8 cellular contexts compared by ENCODE assay signal in genomic region chr5:60842859-60843692, GRCh38. TPM values are rescaled to one million over a fixed set of nuclear protein-coding genes. Genes with fewer than 3 reads are reported as not detected.
A peak's percentile ranks its signal among the peaks of the same experiment; 100 is the strongest.
DNase-seq lines count a peak whose midpoint lies in the region; ATAC-seq and TF ChIP-seq lines count a peak whose summit lies in the region.

No MANE protein-coding gene starts in this region.

- WGBS in esophagus squamous epithelium, 2 donors = 15 to 17% methylated on average over 27 to 34 of the region's 44 CpGs
- WGBS in neuronal stem cell (ENCODE audit: extremely low coverage in 2 of 2, insufficient read length in 2 of 2, insufficient replicate concordance in 1 of 2), 2 donors = no CpG with 5 or more reads among the region's 44 CpGs

- H3K27me3 Mint-ChIP-seq in T-cell = peaks cover 46 to 48% of the 10 kb centered on the region in 2 donors

- peaks cover 0 to 43% (median 0%) of the 10 kb centered on the region in 4 donors for H3K27me3 ChIP-seq in esophagus squamous epithelium
- peaks cover 10 to 85% (median 22%) of the 10 kb centered on the region in 3 experiments for H3K27me3 ChIP-seq in neuronal stem cell (ENCODE audit: control insufficient read depth in 3 of 3, insufficient read depth in 3 of 3, low read depth in 1 of 3, low read length in 3 of 3)

- H3K23ac ChIP-seq in neuronal stem cell (ENCODE audit: low read depth, low read length, poor library complexity) = no peak overlapping the region

- H3K4me1 Mint-ChIP-seq in T-cell = peaks cover 7 to 11% (median 11%) of the 10 kb centered on the region in 3 donors

- H2BK120ac ChIP-seq in neuronal stem cell (ENCODE audit: low read depth, low read length) = no peak overlapping the region

- H3K4me2 ChIP-seq in neuronal stem cell (ENCODE audit: insufficient read depth, low read length, poor library complexity, severe bottlenecking) = peak overlapping the region; percentile 83

- H3K4me1 ChIP-seq in esophagus squamous epithelium = peaks cover 10 to 23% (median 12%) of the 10 kb centered on the region in 3 donors
- H3K4me1 ChIP-seq in neuronal stem cell (ENCODE audit: control insufficient read depth in 2 of 2, insufficient read depth in 1 of 2, low read depth in 1 of 2, low read length in 2 of 2) = peaks cover 3 to 5% of the 10 kb centered on the region in 2 donors

- peak overlapping the region; percentile 47 to 79 (median 72) for H3K27ac ChIP-seq in esophagus squamous epithelium
- no peak overlapping the region for H3K27ac ChIP-seq in neuronal stem cell (replicated peaks; ENCODE audit: low read length)

- no peak for TF ChIP-seq POLR2A in esophagus squamous epithelium (IDR thresholded peaks at IDR 0.05)

- no peak overlapping the region for H3K14ac ChIP-seq in neuronal stem cell (ENCODE audit: low read length)

- H3K9ac ChIP-seq in neuronal stem cell (ENCODE audit: low read depth, low read length, poor library complexity) = no peak overlapping the region

- no peak overlapping the region for H3K4ac ChIP-seq in neuronal stem cell (ENCODE audit: low read length)

- TF ChIP-seq CTCF in esophagus squamous epithelium (IDR thresholded peaks at IDR 0.05) = no peak

- H3K4me3 Mint-ChIP-seq in T-cell = peak overlapping the region; percentile 37 to 72 (median 48)

- H2BK12ac ChIP-seq in neuronal stem cell (ENCODE audit: low read length) = no peak overlapping the region

- peak; percentile 18 for ATAC-seq in HG02588 (IDR thresholded peaks at IDR 0.05; ENCODE audit: unreplicated experiment)
- no peak for ATAC-seq in T-cell (replicated peaks in 1 of 4)
- ATAC-seq in GM21825 (IDR thresholded peaks at IDR 0.05; ENCODE audit: unreplicated experiment) = no peak

- H2BK15ac ChIP-seq in neuronal stem cell (ENCODE audit: low read length) = peak overlapping the region; percentile 41

- CTCF ChIA-PET in T-cell (lab: Charles Lee) = interaction anchor here in 1 of 2 donors (0.9 kb wide), 1 partner anchor 158 kb away, joined by 4 read pairs; no protein-coding TSS in a partner anchor

- H3K9me3 Mint-ChIP-seq in T-cell = no peaks in the 10 kb centered on the region

- H3K18ac ChIP-seq in neuronal stem cell (ENCODE audit: low read length) = no peak overlapping the region

- H3K36me3 ChIP-seq in esophagus squamous epithelium = no peaks in the 10 kb centered on the region
- H3K36me3 ChIP-seq in neuronal stem cell (replicated peaks in 1 of 2; ENCODE audit: control insufficient read depth in 2 of 2, insufficient read depth in 2 of 2, low read length in 2 of 2) = no peaks in the 10 kb centered on the region

- no peaks in the 10 kb centered on the region for H3K36me3 Mint-ChIP-seq in T-cell

- peak; percentile 17 for DNase-seq in DMS79 treated with DMSO at 0.1 percent for 48 hours (lab: John Stamatoyannopoulos, UW)
- DNase-seq in DMS79 (lab: John Stamatoyannopoulos, UW) = no peak
- DNase-seq in T-cell = no peak
- DNase-seq in esophagus squamous epithelium (lab: John Stamatoyannopoulos, UW) = no peak
- peak; percentile 12 for DNase-seq in neuronal stem cell (ENCODE audit: low spot score)
- no peak for DNase-seq in NCI-H2171 treated with DMSO at 0.1 percent for 48 hours (lab: John Stamatoyannopoulos, UW)

- peak overlapping the region; percentile 98 for H2AFZ ChIP-seq in neuronal stem cell (ENCODE audit: low read length)

- H2BK5ac ChIP-seq in neuronal stem cell (ENCODE audit: low read length) = no peak overlapping the region

- H3K27ac Mint-ChIP-seq in T-cell = no peak overlapping the region

- H3K9me3 ChIP-seq in esophagus squamous epithelium (no peaks in the 10 kb centered on the region), neuronal stem cell (replicated peaks in 1 of 2; ENCODE audit: control insufficient read depth in 2 of 2, insufficient read depth in 1 of 2, low read depth in 1 of 2, low read length in 2 of 2) (no peaks in the 10 kb centered on the region)

- intact Hi-C loops in esophagus squamous epithelium (cut with DNase I) = no loop called here

- H3K79me1 ChIP-seq in neuronal stem cell (ENCODE audit: low read depth, low read length) = no peaks in the 10 kb centered on the region

- no peak overlapping the region for H2AK5ac ChIP-seq in neuronal stem cell (ENCODE audit: low read depth, low read length)

- H4K8ac ChIP-seq in neuronal stem cell (ENCODE audit: low read depth, low read length) = no peak overlapping the region

- H3K4me3 ChIP-seq in esophagus squamous epithelium (peak overlapping the region; percentile 55 to 85 (median 68)), neuronal stem cell (ENCODE audit: low read length in 2 of 2) (peak overlapping the region; percentile 57 to 97)

- POLR2A ChIA-PET in T-cell (lab: Charles Lee) = interaction anchor here in 1 of 2 donors (0.5 kb wide), 1 partner anchor 84 kb away, joined by 3 read pairs; no protein-coding TSS in a partner anchor

- no peak overlapping the region for H4K91ac ChIP-seq in neuronal stem cell (ENCODE audit: low read depth, low read length, poor library complexity)

RNA-seq across cellular contexts. Expression of gene ELOVL7, which starts 1.0 kb away (rescaled TPM):
- under 1 TPM; 0.13 to 0.70 (median 0.29) TPM for total RNA-seq in T-cell
- 1 to 10 TPM; 4.0 to 9.8 (median 8.1) TPM for total RNA-seq in esophagus squamous epithelium
- polyA plus RNA-seq in neuronal stem cell (2013, experiment 1 of 2) = 1.7 TPM
- polyA plus RNA-seq in neuronal stem cell (2013, experiment 2 of 2) = 1.8 TPM

Comparison
In these comparisons a context has a peak if more than half of its experiments do, and no peak if none do; other contexts are left out.
1. DNase-seq: peak in DMS79 treated with DMSO at 0.1 percent for 48 hours (single experiment) and neuronal stem cell (single experiment); none in DMS79 (single experiment), T-cell (0 of 34), esophagus squamous epithelium (single experiment) and NCI-H2171 treated with DMSO at 0.1 percent for 48 hours (single experiment).